Comparison of ENCODE assay signal across 8 cellular contexts in genomic region chr17:51259574-51260236, GRCh38. TPM values are rescaled to one million over a fixed set of nuclear protein-coding genes. Genes with fewer than 3 reads are reported as not detected.
A peak's percentile ranks its signal among the peaks of the same experiment; 100 is the strongest.
DNase-seq lines count a peak whose midpoint lies in the region; ATAC-seq and TF ChIP-seq lines count a peak whose summit lies in the region.

TSS of gene MBTD1 (minus strand) at chr17:51260049. CDS start at chr17:51225161, 34,888 bp downstream.

- peak within 1 kb of the TSS; percentile 81; the same call in 1 of the 2 replicates for H2AFZ ChIP-seq in OCI-LY3 (ENCODE audit: low read depth, low read length)

- peak within 1 kb of the TSS; percentile 93 for H3K9ac ChIP-seq in OCI-LY3 (ENCODE audit: low read length)

- H3K36me3 ChIP-seq in Caco-2 (ENCODE audit: control insufficient read depth, insufficient read depth, low read length) (no peaks in the 10 kb centered on the region; the same call in 1 of the 2 replicates), OCI-LY3 (replicated peaks; ENCODE audit: low read depth, low read length) (peaks cover 37% of the 10 kb centered on the region)

- peak within 1 kb of the TSS; percentile 87 for H3K4me3 ChIP-seq in Caco-2 (ENCODE audit: low read depth, low read length)
- H3K4me3 ChIP-seq in OCI-LY3 (ENCODE audit: low read length) = peak within 1 kb of the TSS; percentile 98
- peak within 1 kb of the TSS; percentile 78 for H3K4me3 ChIP-seq in epithelial cell of esophagus (ENCODE audit: low read length)

- TF ChIP-seq CTCF in Caco-2 (IDR thresholded peaks at IDR 0.05; ENCODE audit: insufficient read depth in 1 of 2, low read depth in 1 of 2, low read length in 1 of 2, severe bottlenecking in 1 of 2, unreplicated experiment in 1 of 2) (no peak), OCI-LY3 (IDR thresholded peaks at IDR 0.05; ENCODE audit: low read depth, low read length) (no peak), epithelial cell of esophagus (IDR thresholded peaks at IDR 0.05; ENCODE audit: insufficient read depth, low read depth, low read length, missing control alignments) (no peak)

- peaks cover 29% of the 10 kb centered on the region for H3K4me1 Mint-ChIP-seq in Caco-2 (ENCODE audit: low read depth, unreplicated experiment)

- no peaks in the 10 kb centered on the region for H3K9me3 Mint-ChIP-seq in Caco-2 (ENCODE audit: unreplicated experiment)

- DNase-seq in Caco-2 (peak; percentile 96 to 98), HuH-7 (ENCODE audit: low spot score) (peak; percentile 99), activated T-cell treated with anti-CD3 and anti-CD28 coated beads for 24 hours (ENCODE audit: low read depth) (peak; percentile 90), epithelial cell of esophagus (ENCODE audit: low read depth) (peak; percentile 96), middle frontal gyrus (ENCODE audit: extremely low spot score, low spot score) (peak; percentile 90)
- DNase-seq in stimulated activated CD8-positive, alpha-beta memory T cell treated with anti-CD3 and anti-CD28 coated beads, Interleukin-2, amount 100 ng/mL, for 1 hour (ENCODE audit: low read depth in 2 of 2) = peak; percentile 86 to 91

- peaks cover 57% of the 10 kb centered on the region for H3K36me3 Mint-ChIP-seq in Caco-2 (ENCODE audit: insufficient read depth, unreplicated experiment)

- H3K9me3 ChIP-seq in Caco-2 (no peaks in the 10 kb centered on the region), OCI-LY3 (ENCODE audit: insufficient read depth, low read length) (no peaks in the 10 kb centered on the region)

- ATAC-seq in GM21447 (IDR thresholded peaks at IDR 0.05; ENCODE audit: unreplicated experiment) = peak; percentile 77

- peaks cover 98% of the 10 kb centered on the region for H3K79me2 ChIP-seq in OCI-LY3 (ENCODE audit: low read length)

- no peaks in the 10 kb centered on the region for H3K27me3 Mint-ChIP-seq in Caco-2 (ENCODE audit: insufficient read depth, unreplicated experiment)

- intact Hi-C loops in Caco-2 (cut with micrococcal nuclease; ENCODE audit: unreplicated experiment) = loop anchor here (2.0 to 10.0 kb wide), 2 partner anchors 93 to 255 kb away; partner anchors contain the start of gene NME2

- no TSS peak for BruUV-seq in Caco-2 (replicated peaks; lab: Mats Ljungman, UMichigan)

- CTCF ChIA-PET in Caco-2 (lab: Charles Lee) = interaction anchor here (0.8 kb wide), 1 partner anchor 95 kb away, joined by 5 read pairs; no protein-coding TSS in a partner anchor

- H3K4me3 Mint-ChIP-seq in Caco-2 (ENCODE audit: unreplicated experiment) = peak within 1 kb of the TSS; percentile 66

- peak within 1 kb of the TSS; percentile 97 for H3K27ac Mint-ChIP-seq in Caco-2 (ENCODE audit: unreplicated experiment)

- POLR2A ChIA-PET in Caco-2 (lab: Charles Lee) = no interaction called here

- peaks cover 5% of the 10 kb centered on the region; the same call in 1 of the 2 replicates for H3K4me1 ChIP-seq in Caco-2
- peaks cover 20% of the 10 kb centered on the region for H3K4me1 ChIP-seq in OCI-LY3 (ENCODE audit: low read length)

- peak within 1 kb of the TSS; percentile 88 for H3K27ac ChIP-seq in OCI-LY3 (ENCODE audit: low read length)

- H3K27me3 ChIP-seq in Caco-2 (replicated peaks; ENCODE audit: control insufficient read depth, insufficient read depth, low read length) = no peaks in the 10 kb centered on the region
- no peaks in the 10 kb centered on the region for H3K27me3 ChIP-seq in OCI-LY3 (ENCODE audit: low read depth, low read length)

- peaks cover 47% of the 10 kb centered on the region for H4K20me1 ChIP-seq in OCI-LY3 (ENCODE audit: insufficient read depth, low read length)

- H3K4me2 ChIP-seq in OCI-LY3 (ENCODE audit: low read length) = peak within 1 kb of the TSS; percentile 95

RNA-seq across cellular contexts. Expression of gene MBTD1, which starts in this region (rescaled TPM):
- 24.3 and 26.2 TPM in 2 replicates for total RNA-seq in Caco-2 (2022)

Comparison
In these comparisons a context has a peak if more than half of its experiments do, and no peak if none do; other contexts are left out.
1. Peak in every context shown above with its lines: DNase-seq, ATAC-seq, H3K4me3 ChIP-seq and H3K27ac ChIP-seq.